In genomic region chr6:109881953-109882490, GRCh38 we compare ENCODE assay signal across 8 cellular contexts.
DNase-seq lines count a peak whose midpoint lies in the region; TF ChIP-seq lines count a peak whose summit lies in the region.
"Not testable (repeated sequence)": the region's sequence is repeated elsewhere in the genome, so short reads cannot be mapped to it uniquely, and the experiment has no call there.

No MANE protein-coding gene starts in this region.

- DNase-seq in AG10803 (ENCODE audit: low read depth): peak; percentile 14
- DNase-seq in MV-4-11 (lab: John Stamatoyannopoulos, UW): peak; percentile 66
- DNase-seq in SKM-1 (lab: John Stamatoyannopoulos, UW; ENCODE audit: unreplicated experiment): peak; percentile 33
- DNase-seq in activated naive CD4-positive, alpha-beta T cell treated with anti-CD3 and anti-CD28 coated beads for 36 hours: not testable (repeated sequence)
- DNase-seq in choroid plexus epithelial cell (ENCODE audit: low read depth): peak; percentile 28
- peak; percentile 45 for DNase-seq in fibroblast of villous mesenchyme (ENCODE audit: low read depth)
- peak; percentile 68 for DNase-seq in renal cortical epithelial cell (ENCODE audit: low read depth)

- intact Hi-C loops in activated naive CD4-positive, alpha-beta T cell treated with anti-CD3 and anti-CD28 coated beads for 36 hours (cut with micrococcal nuclease): not testable (repeated sequence)

- not testable (repeated sequence) for H3K36me3 ChIP-seq in HEK293 (ENCODE audit: control insufficient read depth in 2 of 2, insufficient read depth in 1 of 2, low read length in 2 of 2)

- H3K36me3 Mint-ChIP-seq in activated naive CD4-positive, alpha-beta T cell treated with anti-CD3 and anti-CD28 coated beads for 36 hours (ENCODE audit: low read depth): not testable (repeated sequence)

- POLR2A ChIA-PET in HEK293 (lab: Yijun Ruan, JAX): not testable (repeated sequence)

- not testable (repeated sequence) for H3K4me1 ChIP-seq in HEK293 (ENCODE audit: control insufficient read depth, insufficient read depth, low read length)

- not testable (repeated sequence) for H3K4me3 Mint-ChIP-seq in activated naive CD4-positive, alpha-beta T cell treated with anti-CD3 and anti-CD28 coated beads for 36 hours

- not testable (repeated sequence) for TF ChIP-seq CTCF in AG10803 (conservative IDR thresholded peaks at IDR 0.05; ENCODE audit: low read length); HEK293 (tag by site-specific recombination; IDR thresholded peaks at IDR 0.05); choroid plexus epithelial cell (conservative IDR thresholded peaks at IDR 0.05; ENCODE audit: low read depth, low read length); fibroblast of villous mesenchyme (IDR thresholded peaks at IDR 0.05; ENCODE audit: insufficient read depth, low read depth, low read length)

- not testable (repeated sequence) for H3K4me1 Mint-ChIP-seq in activated naive CD4-positive, alpha-beta T cell treated with anti-CD3 and anti-CD28 coated beads for 36 hours (ENCODE audit: low read depth)

- H3K27ac ChIP-seq in HEK293 (ENCODE audit: extremely low read depth, low read depth, low read length): not testable (repeated sequence)

- CTCF ChIA-PET in HEK293 (lab: Yijun Ruan, JAX): not testable (repeated sequence)
- CTCF ChIA-PET in activated naive CD4-positive, alpha-beta T cell treated with anti-CD3 and anti-CD28 coated beads for 36 hours (lab: Charles Lee): interaction anchor here (1.2 kb wide), 1 partner anchor 158 kb away, joined by 4 read pairs; no protein-coding TSS in a partner anchor

- H3K27ac Mint-ChIP-seq in activated naive CD4-positive, alpha-beta T cell treated with anti-CD3 and anti-CD28 coated beads for 36 hours: peak overlapping the region; percentile 26

- H3K9me3 Mint-ChIP-seq in activated naive CD4-positive, alpha-beta T cell treated with anti-CD3 and anti-CD28 coated beads for 36 hours: not testable (repeated sequence)

- not testable (repeated sequence) for H3K4me3 ChIP-seq in AG10803 (ENCODE audit: low read length); HEK293 (ENCODE audit: low read depth, low read length); choroid plexus epithelial cell (ENCODE audit: low read depth, low read length); fibroblast of villous mesenchyme (ENCODE audit: low read depth, low read length)

- not testable (repeated sequence) for H3K27me3 Mint-ChIP-seq in activated naive CD4-positive, alpha-beta T cell treated with anti-CD3 and anti-CD28 coated beads for 36 hours (ENCODE audit: low read depth)

- not testable (repeated sequence) for H3K9me3 ChIP-seq in HEK293 (ENCODE audit: control insufficient read depth, insufficient read depth, low read depth, low read length)

TF ChIP-seq in HEK293, 187 proteins besides CTCF, POLR2A, EP300 and RAD21:
- TF ChIP-seq SETDB1 (IDR thresholded peaks at IDR 0.05; ENCODE audit: insufficient read length, low read length) (peak; percentile 95), TRIM28 (IDR thresholded peaks at IDR 0.05; ENCODE audit: borderline replicate concordance, low read length) (0 out of 2 replicates have a peak, but pooled peaks have one; percentile 38)
